In the genomic region with DNA sequence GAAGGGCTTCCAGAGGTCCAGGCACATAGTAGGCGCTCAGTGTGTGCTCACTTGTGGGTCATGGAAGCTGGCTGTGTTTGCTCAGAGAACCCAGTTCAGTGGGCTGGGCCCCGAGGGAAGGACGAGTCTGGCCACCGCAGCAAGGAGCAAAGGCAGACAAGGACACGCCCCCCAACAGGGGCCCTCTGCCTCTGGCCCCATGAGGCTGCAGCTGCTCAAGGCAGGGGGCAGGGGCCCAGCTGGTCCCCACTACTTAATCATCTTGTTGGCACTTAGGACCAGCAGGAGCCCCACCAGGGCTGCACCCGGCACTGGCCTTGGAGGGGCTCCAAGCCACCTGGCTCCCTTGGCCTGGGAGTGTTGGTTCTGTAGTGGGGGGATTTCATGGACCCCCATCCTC, we compare ENCODE assay signal across 27 cellular contexts. TPM values are rescaled to one million over a fixed set of nuclear protein-coding genes. Genes with fewer than 3 reads are reported as not detected.
"Had no signal": no experiment of that assay in that cellular context is flagged by ENCODE, and none has a peak within 500 bp of the region (broad histone marks: within the 10 kb centered on the region; RNA-seq: fewer than 3 reads in every experiment).

No MANE protein-coding gene starts in this region.

- H3K27me3 Mint-ChIP-seq: activated CD4-positive, alpha-beta T cell treated with anti-CD3 and anti-CD28 coated beads, Interleukin-2, amount 10 ng/mL, durations not matched to agents 24 days and 14 days; activated naive CD8-positive, alpha-beta T cell had no signal

- DNase-seq: activated B cell treated with CpG ODN at 0.5 μM for 24 hours; activated CD4-positive, alpha-beta T cell treated with anti-CD3 and anti-CD28 coated beads for 1 hour; activated CD4-positive, alpha-beta T cell treated with anti-CD3 and anti-CD28 coated beads, Interleukin-2, amount 10 ng/mL, durations not matched to agents 24 days and 14 days; activated CD4-positive, alpha-beta T cell treated with anti-CD3 and anti-CD28 coated beads, Interleukin-2, amount 50 U/mL, for 48 hours; activated CD8-positive, alpha-beta memory T cell treated with anti-CD3 and anti-CD28 coated beads for 24 hours; activated gamma-delta T cell; activated naive CD4-positive, alpha-beta T cell treated with anti-CD3 and anti-CD28 coated beads for 36 hours; activated T-cell treated with anti-CD3 and anti-CD28 coated beads, Interleukin-2, amount 50 U/mL, for 4 hours; adrenal gland; anterior cingulate cortex; cerebellar nuclear complex; NCI-H1092; NCI-H1417; NCI-H2029 treated with DMSO at 0.1 percent for 48 hours; NCI-H526; SIG-M5; T-cell; T-helper 2 cell; T1000 had no signal

- H3K4me3 ChIP-seq: adrenal gland, SK-N-MC had no signal

- H3K27ac ChIP-seq: adrenal gland, KMS-11, SK-N-MC had no signal

- H3K4me2 ChIP-seq: KMS-11 had no signal

- FAIRE-seq: colon, TTC549 had no signal

- H3K9ac ChIP-seq: KMS-11 had no signal

- H3K9me3 ChIP-seq: adrenal gland had no signal

- H3K36me3 Mint-ChIP-seq: activated naive CD8-positive, alpha-beta T cell; T-cell had no signal

- H3K4me3 Mint-ChIP-seq: activated B cell treated with CpG ODN at 0.5 μM for 24 hours; activated CD4-positive, alpha-beta T cell treated with anti-CD3 and anti-CD28 coated beads, Interleukin-2, amount 10 ng/mL, durations not matched to agents 24 days and 14 days; activated naive CD4-positive, alpha-beta T cell treated with anti-CD3 and anti-CD28 coated beads for 36 hours; activated naive CD8-positive, alpha-beta T cell; activated T-cell treated with anti-CD3 and anti-CD28 coated beads, Interleukin-2, amount 50 U/mL, for 4 hours; activated T-helper 17 cell treated with anti-CD3 and anti-CD28 coated beads, Interleukin-2, amount 50 U/mL, for 72 hours; T-cell had no signal

- H3K9me3 Mint-ChIP-seq: activated B cell treated with CpG ODN at 0.5 μM for 24 hours; activated CD4-positive, alpha-beta T cell treated with anti-CD3 and anti-CD28 coated beads, Interleukin-2, amount 10 ng/mL, durations not matched to agents 24 days and 14 days; activated naive CD4-positive, alpha-beta T cell treated with anti-CD3 and anti-CD28 coated beads for 36 hours; activated T-cell treated with anti-CD3 and anti-CD28 coated beads, Interleukin-2, amount 50 U/mL, for 4 hours; activated T-helper 17 cell treated with anti-CD3 and anti-CD28 coated beads, Interleukin-2, amount 50 U/mL, for 72 hours; T-cell had no signal

- H3K4me1 Mint-ChIP-seq: activated B cell treated with CpG ODN at 0.5 μM for 24 hours; activated CD4-positive, alpha-beta T cell treated with anti-CD3 and anti-CD28 coated beads, Interleukin-2, amount 10 ng/mL, durations not matched to agents 24 days and 14 days; activated T-helper 17 cell treated with anti-CD3 and anti-CD28 coated beads, Interleukin-2, amount 50 U/mL, for 72 hours; T-cell had no signal

- H3K27me3 ChIP-seq: adrenal gland had no signal

- H3K27ac Mint-ChIP-seq: activated B cell treated with CpG ODN at 0.5 μM for 24 hours; activated CD4-positive, alpha-beta T cell treated with anti-CD3 and anti-CD28 coated beads, Interleukin-2, amount 10 ng/mL, durations not matched to agents 24 days and 14 days; activated naive CD4-positive, alpha-beta T cell treated with anti-CD3 and anti-CD28 coated beads for 36 hours; activated naive CD8-positive, alpha-beta T cell; activated T-helper 17 cell treated with anti-CD3 and anti-CD28 coated beads, Interleukin-2, amount 50 U/mL, for 72 hours; T-cell had no signal

- H3K4me1 ChIP-seq: adrenal gland had no signal

- ATAC-seq: activated T-cell treated with anti-CD3 and anti-CD28 coated beads, Interleukin-2, amount 50 U/mL, for 4 hours; activated T-helper 17 cell treated with anti-CD3 and anti-CD28 coated beads, Interleukin-2, amount 50 U/mL, for 72 hours; T-cell had no signal

- H3K36me3 ChIP-seq: adrenal gland had no signal

RNA-seq across cellular contexts. Expression of a gene that starts 16.1 kb away (rescaled TPM):
- total RNA-seq: activated B cell treated with CpG ODN at 0.5 μM for 24 hours; activated CD4-positive, alpha-beta T cell treated with anti-CD3 and anti-CD28 coated beads, Interleukin-2, amount 10 ng/mL, durations not matched to agents 24 days and 14 days; activated naive CD4-positive, alpha-beta T cell treated with anti-CD3 and anti-CD28 coated beads for 36 hours; MCF 10A; RPMI7951 had no signal
